Comparison of ENCODE assay signal across 8 cellular contexts in the genomic region with DNA sequence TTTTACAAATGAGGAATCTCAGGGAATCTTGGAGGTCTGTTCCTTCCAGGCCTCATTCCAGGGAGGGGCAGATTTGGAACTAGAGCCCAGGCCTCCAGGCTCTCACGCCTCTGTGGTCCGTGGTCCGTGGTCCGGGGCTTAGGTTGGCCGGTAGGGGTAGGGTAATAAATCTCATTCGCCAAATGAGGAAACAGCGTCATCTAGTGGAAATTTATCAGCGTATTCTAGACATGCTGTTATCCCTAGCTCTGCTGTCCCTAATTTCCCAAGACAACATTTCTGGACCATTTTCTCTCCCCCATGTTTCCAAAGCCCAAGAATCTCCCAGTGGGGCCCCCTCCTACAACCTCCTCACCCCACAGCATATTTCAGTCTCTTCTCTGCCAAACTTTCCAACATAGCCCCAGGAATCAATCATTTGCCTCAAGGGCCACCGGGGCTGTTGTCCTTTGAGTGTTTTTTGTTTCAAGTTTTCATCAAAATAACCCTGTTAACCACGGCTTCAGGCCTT.
A peak's percentile ranks its signal among the peaks of the same experiment; 100 is the strongest.
DNase-seq lines count a peak whose midpoint lies in the region; ATAC-seq and TF ChIP-seq lines count a peak whose summit lies in the region.

No MANE protein-coding gene starts in this region.

- H4K20me1 ChIP-seq in GM23248 (ENCODE audit: insufficient read depth) (no peaks in the 10 kb centered on the region), PC-3 (ENCODE audit: low read length) (no peaks in the 10 kb centered on the region)

- DNase-seq in GM04503 (ENCODE audit: low read depth) (peak; percentile 39), GM23248 (peak; percentile 85), LHCN-M2 (ENCODE audit: low read depth) (peak; percentile 79), PC-3 (peak; percentile 88), anterior cingulate cortex (lab: John Stamatoyannopoulos, UW) (peak in 43 of 58 donors; percentile 1 to 84 (median 22)), right cardiac atrium (peak; percentile 32 to 69 (median 66))

- peak overlapping the region; percentile 7 for H3K4me2 ChIP-seq in GM23248 (ENCODE audit: unreplicated experiment)
- 0 out of 2 replicates have a peak overlapping the region, but pooled peaks have one; percentile 29 for H3K4me2 ChIP-seq in PC-3 (ENCODE audit: low read length)

- H3K27me3 ChIP-seq in GM23248 (replicated peaks; ENCODE audit: insufficient read depth) (no peaks in the 10 kb centered on the region), PC-3 (ENCODE audit: low read length) (no peaks in the 10 kb centered on the region), right cardiac atrium (ENCODE audit: control insufficient read depth, insufficient read depth) (no peaks in the 10 kb centered on the region), rectal smooth muscle tissue (ENCODE audit: control insufficient read depth, insufficient read depth, low read length) (no peaks in the 10 kb centered on the region)

- in situ Hi-C loops in GM23248 (cut with MboI), result loop anchor here (5.0 to 25.0 kb wide), 4 partner anchors 112 to 666 kb away; no protein-coding TSS in a partner anchor

- no peak overlapping the region for H3K27ac ChIP-seq in GM23248
- H3K27ac ChIP-seq in PC-3 (ENCODE audit: low read length), result no peak overlapping the region
- no peak overlapping the region for H3K27ac ChIP-seq in right cardiac atrium (ENCODE audit: low read length)
- H3K27ac ChIP-seq in rectal smooth muscle tissue (ENCODE audit: low read depth, low read length), result no peak overlapping the region

- peak; percentile 79 for TF ChIP-seq CTCF in PC-3 (conservative IDR thresholded peaks at IDR 0.05; ENCODE audit: low read depth, low read length)

- ATAC-seq in PC-3 (peak; percentile 95), right cardiac atrium (peak; percentile 77 to 92), GM21381 (IDR thresholded peaks at IDR 0.05; ENCODE audit: unreplicated experiment) (no peak)

- H2AFZ ChIP-seq in GM23248 (peak overlapping the region; percentile 50), PC-3 (ENCODE audit: low read length) (peak overlapping the region; percentile 48)

- H3K9me2 ChIP-seq in GM23248 (ENCODE audit: insufficient read depth) (no peaks in the 10 kb centered on the region), PC-3 (replicated peaks; ENCODE audit: low read length) (no peaks in the 10 kb centered on the region)

- peaks cover 30% of the 10 kb centered on the region for H3K4me1 ChIP-seq in GM23248 (ENCODE audit: insufficient read depth)
- no peaks in the 10 kb centered on the region; the same call in 1 of the 2 replicates for H3K4me1 ChIP-seq in PC-3 (ENCODE audit: insufficient read depth, low read length)
- peaks cover 2% of the 10 kb centered on the region for H3K4me1 ChIP-seq in right cardiac atrium (ENCODE audit: control insufficient read depth, insufficient read depth, low read length)
- H3K4me1 ChIP-seq in rectal smooth muscle tissue (ENCODE audit: control insufficient read depth, insufficient read depth, low read length), result peaks cover 6% of the 10 kb centered on the region

- intact Hi-C loops in PC-3 (cut with micrococcal nuclease), result loop anchor here (1.0 to 5.0 kb wide), 5 partner anchors 119 to 700 kb away; no protein-coding TSS in a partner anchor
- intact Hi-C loops in right cardiac atrium (cut with DNase I), result loop anchor here (5.0 to 10.0 kb wide), 4 partner anchors 178 to 666 kb away; no protein-coding TSS in a partner anchor

- no peaks in the 10 kb centered on the region for H3K36me3 ChIP-seq in GM23248 (ENCODE audit: low read depth)
- no peaks in the 10 kb centered on the region for H3K36me3 ChIP-seq in PC-3 (ENCODE audit: low read depth, low read length)
- H3K36me3 ChIP-seq in rectal smooth muscle tissue (ENCODE audit: control insufficient read depth, insufficient read depth, low read length), result no peaks in the 10 kb centered on the region

- CTCF ChIA-PET in PC-3 (lab: Charles Lee), result interaction anchor here (0.6 to 1.0 kb wide), 3 partner anchors 118 to 699 kb away, joined by 3 to 5 read pairs (median 5); no protein-coding TSS in a partner anchor

- peaks cover 18% of the 10 kb centered on the region; the same call in 1 of the 2 replicates for H3F3A ChIP-seq in GM23248 (ENCODE audit: insufficient read depth)
- H3F3A ChIP-seq in PC-3 (ENCODE audit: low read length, unreplicated experiment), result no peaks in the 10 kb centered on the region

- H3K79me2 ChIP-seq in GM23248 (ENCODE audit: insufficient read depth) (no peaks in the 10 kb centered on the region), PC-3 (ENCODE audit: low read length) (no peaks in the 10 kb centered on the region)

- POLR2A ChIA-PET in PC-3 (lab: Charles Lee; ENCODE audit: unreplicated experiment), result no interaction called here

- H3K9ac ChIP-seq in GM23248, result peak overlapping the region; percentile 14; the same call in 1 of the 2 replicates
- no peak overlapping the region for H3K9ac ChIP-seq in PC-3 (ENCODE audit: low read length)
- peak overlapping the region; percentile 32 for H3K9ac ChIP-seq in rectal smooth muscle tissue (ENCODE audit: low read length)

- H3K4me3 ChIP-seq in GM23248 (0 out of 2 replicates have a peak overlapping the region, but pooled peaks have one; percentile 17), PC-3 (ENCODE audit: low read length) (no peak overlapping the region), right cardiac atrium (ENCODE audit: low read length) (no peak overlapping the region), rectal smooth muscle tissue (ENCODE audit: low read length) (no peak overlapping the region)

- no TSS peak for BruUV-seq in PC-3 (replicated peaks; lab: Mats Ljungman, UMichigan)

- H3K9me3 ChIP-seq in GM23248 (ENCODE audit: low read depth) (no peaks in the 10 kb centered on the region), PC-3 (ENCODE audit: low read length) (no peaks in the 10 kb centered on the region), right cardiac atrium (ENCODE audit: control insufficient read depth, low read length) (no peaks in the 10 kb centered on the region)

- 8% methylated on average over 10 of the region's 10 CpGs for whole genome bisulfite sequencing in GM23248 (ENCODE audit: low coverage in 1 of 2, low lambda C conversion rate in 2 of 2, missing lambda C conversion rate in 2 of 2), 2 experiments
- WGBS in right cardiac atrium, result 9% methylated on average over 10 of the region's 10 CpGs

Comparison
In these comparisons a context has a peak if more than half of its experiments do, and no peak if none do; other contexts are left out.
1. DNase-seq: peak in every context shown above with its lines; median percentile 88 in PC-3; 85 in GM23248; 79 in LHCN-M2; 66 in right cardiac atrium; 39 in GM04503; 22 in anterior cingulate cortex.